In genomic region chr14:20143911-20144310, GRCh38 we compare ENCODE assay signal across 33 cellular contexts. TPM values are rescaled to one million over a fixed set of nuclear protein-coding genes. Genes with fewer than 3 reads are reported as not detected.
DNase-seq lines count a peak whose midpoint lies in the region; ATAC-seq and TF ChIP-seq lines count a peak whose summit lies in the region.
"Had no signal": no experiment of that assay in that cellular context is flagged by ENCODE, and none has a peak within 500 bp of the region (broad histone marks: within the 10 kb centered on the region; RNA-seq: fewer than 3 reads in every experiment).

No MANE protein-coding gene starts in this region.

- no peaks in the 10 kb centered on the region for H3K79me2 ChIP-seq in trophoblast cell (ENCODE audit: control insufficient read depth, insufficient read depth, low read length, poor library complexity)

- H3K27ac Mint-ChIP-seq in MCF 10A (ENCODE audit: low read depth, unreplicated experiment) = no peak overlapping the region
- H3K27ac Mint-ChIP-seq: activated CD4-positive, alpha-beta T cell treated with anti-CD3 and anti-CD28 coated beads, Interleukin-2, amount 10 ng/mL, durations not matched to agents 24 days and 14 days; activated naive CD4-positive, alpha-beta T cell treated with anti-CD3 and anti-CD28 coated beads, Interleukin-2, amount 50 U/mL, for 72 hours; activated T-helper 1 cell treated with anti-CD3 and anti-CD28 coated beads, Interleukin-12 subunit alpha, Interleukin-12 subunit beta, Interleukin-2, Interleukin-4 antibody, amounts not matched to agents 30 ng/mL and 10 ng/mL and 1 ng/mL, durations not matched to agents 14 hours and 24 hours and 36 hours; IgD-negative memory B cell; progenitor cell of endocrine pancreas; T-helper 1 cell treated with Interleukin-12 subunit alpha and Interleukin-12 subunit beta and Interleukin-4 antibody, amounts not matched to agents 30 μg/mL and 1 μg/mL, for 36 hours had no signal

- H3K4me2 ChIP-seq in trophoblast cell (ENCODE audit: low read length) = no peak overlapping the region
- H3K4me2 ChIP-seq: PC-9 had no signal

- no peaks in the 10 kb centered on the region for H3K27me3 ChIP-seq in breast epithelium
- H3K27me3 ChIP-seq in RWPE2 (ENCODE audit: insufficient read depth, poor library complexity, severe bottlenecking) = peaks cover 29% of the 10 kb centered on the region
- H3K27me3 ChIP-seq in trophoblast cell (ENCODE audit: insufficient read depth, low read length) = no peaks in the 10 kb centered on the region
- H3K27me3 ChIP-seq: left lung, MG63, neutrophil, sigmoid colon, testis, uterus had no signal

- intact Hi-C loops in MCF 10A (cut with micrococcal nuclease) (no loop called here), breast epithelium (cut with DNase I; ENCODE audit: low total_unique reads) (no loop called here)

- DNase-seq in MCF 10A (ENCODE audit: unreplicated experiment) (peak; percentile 27), breast epithelium (ENCODE audit: low spot score in 2 of 2) (no peak), HT1080 (ENCODE audit: low read depth) (peak; percentile 10), RWPE2 (ENCODE audit: low spot score) (no peak), trophoblast cell (peak in 1 of 2 donors; percentile 3), NCI-H1436 treated with DMSO at 0.1 percent for 48 hours (lab: John Stamatoyannopoulos, UW) (no peak), amygdala (lab: John Stamatoyannopoulos, UW) (no peak)
- DNase-seq: ACHN; activated CD4-positive, alpha-beta T cell treated with anti-CD3 and anti-CD28 coated beads, Interleukin-2, amount 10 ng/mL, durations not matched to agents 24 days and 14 days; C1 segment of cervical spinal cord; central memory CD4-positive, alpha-beta T cell; dermis blood vessel endothelial cell; GDM1; hypothalamus; left lung; mesendoderm; MG63; NCI-H187 treated with DMSO at 0.1 percent for 48 hours; NCI-H69; PC-9; sigmoid colon; stimulated activated naive CD4-positive, alpha-beta T cell treated with Interleukin-2 at 50 U/mL for 16 hours; testis; uterus had no signal

- POLR2A ChIA-PET in MCF 10A (lab: Yijun Ruan, JAX) = no interaction called here

- CTCF ChIA-PET in MCF 10A (lab: Yijun Ruan, JAX) = interaction anchor here (0.7 kb wide), 1 partner anchor 11 kb away, joined by 4 read pairs; no protein-coding TSS in a partner anchor

- no TSS peak for BruUV-seq in MCF 10A (replicated peaks; lab: Mats Ljungman, UMichigan)

- H3K36me3 ChIP-seq in breast epithelium (no peaks in the 10 kb centered on the region), RWPE2 (ENCODE audit: low read depth) (no peaks in the 10 kb centered on the region), trophoblast cell (ENCODE audit: control insufficient read depth in 1 of 2, insufficient read depth in 2 of 2, low read length in 2 of 2) (no peaks in the 10 kb centered on the region)
- H3K36me3 ChIP-seq: left lung, MG63, neutrophil, sigmoid colon, uterus had no signal

- H3K4me1 ChIP-seq in breast epithelium (no peaks in the 10 kb centered on the region), RWPE2 (ENCODE audit: insufficient read depth, poor library complexity, severe bottlenecking) (no peaks in the 10 kb centered on the region), trophoblast cell (ENCODE audit: control insufficient read depth in 1 of 2, insufficient read depth in 2 of 2, low read length in 2 of 2) (no peaks in the 10 kb centered on the region)
- H3K4me1 ChIP-seq: left lung, sigmoid colon, testis, uterus had no signal

- H3K4me3 Mint-ChIP-seq in MCF 10A (ENCODE audit: unreplicated experiment) = no peak overlapping the region
- H3K4me3 Mint-ChIP-seq: activated CD4-positive, alpha-beta T cell treated with anti-CD3 and anti-CD28 coated beads, Interleukin-2, amount 10 ng/mL, durations not matched to agents 24 days and 14 days; activated T-helper 1 cell treated with anti-CD3 and anti-CD28 coated beads, Interleukin-12 subunit alpha, Interleukin-12 subunit beta, Interleukin-2, Interleukin-4 antibody, amounts not matched to agents 30 ng/mL and 10 ng/mL and 1 ng/mL, durations not matched to agents 14 hours and 24 hours and 36 hours; IgD-negative memory B cell; T-helper 1 cell treated with Interleukin-12 subunit alpha and Interleukin-12 subunit beta and Interleukin-4 antibody, amounts not matched to agents 30 μg/mL and 1 μg/mL, for 36 hours had no signal

- H4K91ac ChIP-seq in trophoblast cell (ENCODE audit: low read depth, low read length) = no peak overlapping the region

- H2AK5ac ChIP-seq in trophoblast cell (ENCODE audit: low read length) = no peak overlapping the region

- no CpG with 5 or more reads among the region's 7 CpGs for WGBS in trophoblast cell (ENCODE audit: extremely low coverage, insufficient coverage, insufficient read length)

- H3K27ac ChIP-seq in breast epithelium (no peak overlapping the region), RWPE2 (ENCODE audit: poor library complexity, severe bottlenecking) (no peak overlapping the region), trophoblast cell (ENCODE audit: low read depth, low read length) (no peak overlapping the region)
- H3K27ac ChIP-seq: left lung, neutrophil, PC-9, sigmoid colon, testis, uterus had no signal

- H3K4me3 ChIP-seq in breast epithelium (no peak overlapping the region), RWPE2 (ENCODE audit: severe bottlenecking) (no peak overlapping the region), trophoblast cell (ENCODE audit: low read depth, low read length) (peak overlapping the region; percentile 6)
- H3K4me3 ChIP-seq: left lung, MG63, PC-9, sigmoid colon, testis, uterus had no signal

- H3K14ac ChIP-seq in trophoblast cell (ENCODE audit: low read length) = no peak overlapping the region

- no peak overlapping the region for H3K23ac ChIP-seq in trophoblast cell (ENCODE audit: low read length)

- no peak overlapping the region for H2AFZ ChIP-seq in trophoblast cell (ENCODE audit: insufficient read depth, low read length, poor library complexity)
- H2AFZ ChIP-seq: PC-9 had no signal

- TF ChIP-seq CTCF in MCF 10A (IDR thresholded peaks at IDR 0.05; ENCODE audit: unreplicated experiment) = no peak
- no peak for TF ChIP-seq CTCF in breast epithelium (IDR thresholded peaks at IDR 0.05)
- TF ChIP-seq CTCF in RWPE2 (IDR thresholded peaks at IDR 0.05; ENCODE audit: poor library complexity, severe bottlenecking) = peak; percentile 26

- peaks cover 67% of the 10 kb centered on the region for H3K27me3 Mint-ChIP-seq in MCF 10A (ENCODE audit: insufficient read depth, unreplicated experiment)
- H3K27me3 Mint-ChIP-seq: progenitor cell of endocrine pancreas had no signal

- no peak for TF ChIP-seq POLR2A in breast epithelium (IDR thresholded peaks at IDR 0.05)

- ATAC-seq in RWPE2 (ENCODE audit: low read depth) (no peak), GM21360 (IDR thresholded peaks at IDR 0.05; ENCODE audit: unreplicated experiment) (no peak)
- ATAC-seq: activated naive CD4-positive, alpha-beta T cell treated with anti-CD3 and anti-CD28 coated beads, Interleukin-2, amount 50 U/mL, for 72 hours; left lung had no signal

- H3K79me1 ChIP-seq in trophoblast cell (ENCODE audit: low read length) = no peaks in the 10 kb centered on the region

- no peak overlapping the region for H3K4ac ChIP-seq in trophoblast cell (ENCODE audit: low read depth, low read length)

- no peaks in the 10 kb centered on the region for H3K9me3 Mint-ChIP-seq in MCF 10A (ENCODE audit: unreplicated experiment)
- H3K9me3 Mint-ChIP-seq: activated CD4-positive, alpha-beta T cell treated with anti-CD3 and anti-CD28 coated beads, Interleukin-2, amount 10 ng/mL, durations not matched to agents 24 days and 14 days; activated naive CD4-positive, alpha-beta T cell treated with anti-CD3 and anti-CD28 coated beads, Interleukin-2, amount 50 U/mL, for 72 hours; activated T-helper 1 cell treated with anti-CD3 and anti-CD28 coated beads, Interleukin-12 subunit alpha, Interleukin-12 subunit beta, Interleukin-2, Interleukin-4 antibody, amounts not matched to agents 30 ng/mL and 10 ng/mL and 1 ng/mL, durations not matched to agents 14 hours and 24 hours and 36 hours; T-helper 1 cell treated with Interleukin-12 subunit alpha and Interleukin-12 subunit beta and Interleukin-4 antibody, amounts not matched to agents 30 μg/mL and 1 μg/mL, for 36 hours had no signal

- H2BK5ac ChIP-seq in trophoblast cell (ENCODE audit: low read depth, low read length, poor library complexity) = no peak overlapping the region

- no peak overlapping the region for H3K9ac ChIP-seq in trophoblast cell (ENCODE audit: low read length)

- H2BK120ac ChIP-seq in trophoblast cell (ENCODE audit: insufficient read depth, low read length, poor library complexity) = no peak overlapping the region

- H3K4me1 Mint-ChIP-seq in MCF 10A (ENCODE audit: insufficient read depth, unreplicated experiment) = no peaks in the 10 kb centered on the region
- H3K4me1 Mint-ChIP-seq: activated CD4-positive, alpha-beta T cell treated with anti-CD3 and anti-CD28 coated beads, Interleukin-2, amount 10 ng/mL, durations not matched to agents 24 days and 14 days; IgD-negative memory B cell had no signal

- H3K36me3 Mint-ChIP-seq in MCF 10A (ENCODE audit: insufficient read depth, unreplicated experiment) = no peaks in the 10 kb centered on the region

- no peak overlapping the region for H2BK12ac ChIP-seq in trophoblast cell (ENCODE audit: low read length)

- no peak overlapping the region for H4K8ac ChIP-seq in trophoblast cell (ENCODE audit: low read depth, low read length)

- H3K18ac ChIP-seq in trophoblast cell (ENCODE audit: low read length) = no peak overlapping the region

- H4K12ac ChIP-seq in trophoblast cell (ENCODE audit: low read depth, low read length) = no peak overlapping the region

- H3K9me3 ChIP-seq in breast epithelium = no peaks in the 10 kb centered on the region
- H3K9me3 ChIP-seq in RWPE2 (ENCODE audit: severe bottlenecking) = no peaks in the 10 kb centered on the region
- peaks cover 7% of the 10 kb centered on the region for H3K9me3 ChIP-seq in trophoblast cell (ENCODE audit: insufficient read depth, low read depth, low read length)
- H3K9me3 ChIP-seq: left lung, MG63, neutrophil, sigmoid colon, testis, uterus had no signal

RNA-seq across cellular contexts. Expression of gene OR4N5, which starts 5.3 kb away (rescaled TPM):
- total RNA-seq in MCF 10A (2022) (not detected in 2 replicates), breast epithelium (not detected)
- not detected in 2 replicates for total RNA-seq in HT1080 (2014; rRNA removed; shearing (Covaris generic))
- not detected in 2 replicates for polyA plus RNA-seq in HT1080 (2015; cell fraction: cytosol; rRNA removed)
- polyA plus RNA-seq in HT1080 (2015; cell fraction: nucleus; rRNA removed) = not detected in 2 replicates
- polyA plus RNA-seq in trophoblast cell (2013) = not detected in 2 replicates
- total RNA-seq: activated CD4-positive, alpha-beta T cell treated with anti-CD3 and anti-CD28 coated beads, Interleukin-2, amount 10 ng/mL, durations not matched to agents 24 days and 14 days; activated naive CD4-positive, alpha-beta T cell treated with anti-CD3 and anti-CD28 coated beads, Interleukin-2, amount 50 U/mL, for 72 hours; activated T-helper 1 cell treated with anti-CD3 and anti-CD28 coated beads, Interleukin-12 subunit alpha, Interleukin-12 subunit beta, Interleukin-2, Interleukin-4 antibody, amounts not matched to agents 30 ng/mL and 10 ng/mL and 1 ng/mL, durations not matched to agents 14 hours and 24 hours and 36 hours; astrocyte; dermis blood vessel endothelial cell; fibroblast of lung; left lung; PC-9; progenitor cell of endocrine pancreas; sigmoid colon; testis; uterus had no signal
- polyA plus RNA-seq: fibroblast of lung, IgD-negative memory B cell, sigmoid colon had no signal

RNA-seq across cellular contexts. Expression of gene OR4K17, which starts 33.4 kb away (rescaled TPM):
- total RNA-seq in MCF 10A (2022) (not detected in 2 replicates), breast epithelium (not detected)
- total RNA-seq in HT1080 (2014; rRNA removed; shearing (Covaris generic)) = not detected in 2 replicates
- not detected in 2 replicates for polyA plus RNA-seq in HT1080 (2015; cell fraction: cytosol; rRNA removed)
- polyA plus RNA-seq in HT1080 (2015; cell fraction: nucleus; rRNA removed) = not detected in 2 replicates
- polyA plus RNA-seq in trophoblast cell (2013) = not detected in 2 replicates
- total RNA-seq: activated CD4-positive, alpha-beta T cell treated with anti-CD3 and anti-CD28 coated beads, Interleukin-2, amount 10 ng/mL, durations not matched to agents 24 days and 14 days; activated naive CD4-positive, alpha-beta T cell treated with anti-CD3 and anti-CD28 coated beads, Interleukin-2, amount 50 U/mL, for 72 hours; activated T-helper 1 cell treated with anti-CD3 and anti-CD28 coated beads, Interleukin-12 subunit alpha, Interleukin-12 subunit beta, Interleukin-2, Interleukin-4 antibody, amounts not matched to agents 30 ng/mL and 10 ng/mL and 1 ng/mL, durations not matched to agents 14 hours and 24 hours and 36 hours; astrocyte; dermis blood vessel endothelial cell; fibroblast of lung; left lung; PC-9; progenitor cell of endocrine pancreas; sigmoid colon; uterus had no signal
- polyA plus RNA-seq: fibroblast of lung, IgD-negative memory B cell, sigmoid colon had no signal

RNA-seq across cellular contexts. Expression of gene OR11G2, which starts 46.8 kb away (rescaled TPM):
- total RNA-seq in MCF 10A (2022) = not detected in 2 replicates
- total RNA-seq in breast epithelium = not detected
- total RNA-seq in HT1080 (2014; rRNA removed; shearing (Covaris generic)) = not detected in 2 replicates
- polyA plus RNA-seq in HT1080 (2015; cell fraction: cytosol; rRNA removed) = not detected in 2 replicates
- polyA plus RNA-seq in HT1080 (2015; cell fraction: nucleus; rRNA removed) = not detected in 2 replicates
- polyA plus RNA-seq in trophoblast cell (2013) = not detected in 2 replicates
- total RNA-seq: activated CD4-positive, alpha-beta T cell treated with anti-CD3 and anti-CD28 coated beads, Interleukin-2, amount 10 ng/mL, durations not matched to agents 24 days and 14 days; activated naive CD4-positive, alpha-beta T cell treated with anti-CD3 and anti-CD28 coated beads, Interleukin-2, amount 50 U/mL, for 72 hours; activated T-helper 1 cell treated with anti-CD3 and anti-CD28 coated beads, Interleukin-12 subunit alpha, Interleukin-12 subunit beta, Interleukin-2, Interleukin-4 antibody, amounts not matched to agents 30 ng/mL and 10 ng/mL and 1 ng/mL, durations not matched to agents 14 hours and 24 hours and 36 hours; astrocyte; dermis blood vessel endothelial cell; fibroblast of lung; left lung; PC-9; progenitor cell of endocrine pancreas; sigmoid colon; testis; uterus had no signal
- polyA plus RNA-seq: fibroblast of lung, IgD-negative memory B cell, sigmoid colon had no signal

Comparison
In these comparisons a context has a peak if more than half of its experiments do, and no peak if none do; other contexts are left out.
1. DNase-seq: peak in MCF 10A (single experiment) and HT1080 (single experiment); none in breast epithelium (0 of 2), RWPE2 (single experiment), NCI-H1436 treated with DMSO at 0.1 percent for 48 hours (single experiment) and amygdala (0 of 56).